Comparison of ENCODE assay signal across 8 cellular contexts in the genomic region with DNA sequence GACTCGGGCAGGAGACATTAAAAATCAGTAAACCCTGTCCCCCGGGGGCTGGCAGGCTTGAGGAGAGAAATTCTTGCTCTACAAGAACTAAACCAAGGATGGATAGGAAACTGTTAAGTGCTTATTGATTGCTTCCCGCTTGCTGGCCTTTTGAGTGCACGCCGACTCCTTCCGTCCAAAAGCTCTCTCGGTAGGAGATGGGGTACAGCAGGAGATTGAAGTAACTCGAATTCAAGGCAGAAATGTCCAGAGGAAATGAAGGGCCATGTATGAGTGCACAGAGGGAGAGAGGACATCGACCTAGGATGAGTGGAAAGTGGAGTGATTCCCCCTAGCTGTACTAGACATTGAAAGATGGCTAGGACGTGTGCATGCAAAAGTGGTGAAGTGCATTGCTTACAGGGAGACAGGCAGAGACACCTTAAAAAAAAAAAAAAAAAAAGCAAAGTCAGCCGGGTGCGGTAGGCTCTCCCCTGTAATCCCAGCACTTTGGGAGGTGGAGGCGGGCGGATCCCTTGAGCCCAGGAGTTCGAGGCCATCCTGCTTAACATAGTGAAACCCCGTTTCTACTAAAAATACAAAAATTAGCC. TPM values are rescaled to one million over a fixed set of nuclear protein-coding genes. Genes with fewer than 3 reads are reported as not detected.
DNase-seq lines count a peak whose midpoint lies in the region; ATAC-seq lines count a peak whose summit lies in the region.

No MANE protein-coding gene starts in this region.

- ATAC-seq in GM21737 (IDR thresholded peaks at IDR 0.05; ENCODE audit: unreplicated experiment), result no peak
- no peak for ATAC-seq in GM18868 (IDR thresholded peaks at IDR 0.05; ENCODE audit: unreplicated experiment)

- no peak for DNase-seq in activated naive CD4-positive, alpha-beta T cell treated with anti-CD3 and anti-CD28 coated beads, Interleukin-2, amount 50 U/mL, for 16 hours
- DNase-seq in SK-N-DZ (ENCODE audit: low spot score) (peak; percentile 40), NCI-H774 (lab: John Stamatoyannopoulos, UW) (no peak)

- no peaks in the 10 kb centered on the region for H3K36me3 ChIP-seq in endocrine pancreas (ENCODE audit: control insufficient read depth, insufficient read depth, low read length)
- H3K36me3 ChIP-seq in mucosa of rectum (ENCODE audit: control insufficient read depth in 2 of 2, insufficient read depth in 2 of 2, low read length in 2 of 2), result no peaks in the 10 kb centered on the region

- H3K27me3 ChIP-seq in endocrine pancreas (ENCODE audit: control insufficient read depth, insufficient read depth, low read length) (no peaks in the 10 kb centered on the region), mucosa of rectum (ENCODE audit: control insufficient read depth in 2 of 2, insufficient read depth in 2 of 2, low read length in 2 of 2) (peaks cover 0 to 4% of the 10 kb centered on the region in 2 donors)

- no peaks in the 10 kb centered on the region for H3K9me3 Mint-ChIP-seq in activated naive CD4-positive, alpha-beta T cell treated with anti-CD3 and anti-CD28 coated beads, Interleukin-2, amount 50 U/mL, for 24 hours

- H3K36me3 Mint-ChIP-seq in activated naive CD4-positive, alpha-beta T cell treated with anti-CD3 and anti-CD28 coated beads, Interleukin-2, amount 50 U/mL, for 24 hours, result no peaks in the 10 kb centered on the region

- H3K4me1 Mint-ChIP-seq in activated naive CD4-positive, alpha-beta T cell treated with anti-CD3 and anti-CD28 coated beads, Interleukin-2, amount 50 U/mL, for 24 hours, result peaks cover 53% of the 10 kb centered on the region

- no peaks in the 10 kb centered on the region for H3K9me3 ChIP-seq in endocrine pancreas (ENCODE audit: control insufficient read depth, low read length)
- H3K9me3 ChIP-seq in mucosa of rectum (ENCODE audit: control insufficient read depth in 2 of 2, low read length in 2 of 2), result no peaks in the 10 kb centered on the region

- peak overlapping the region; percentile 98 for H3K27ac Mint-ChIP-seq in activated naive CD4-positive, alpha-beta T cell treated with anti-CD3 and anti-CD28 coated beads, Interleukin-2, amount 50 U/mL, for 24 hours

- H3K27me3 Mint-ChIP-seq in activated naive CD4-positive, alpha-beta T cell treated with anti-CD3 and anti-CD28 coated beads, Interleukin-2, amount 50 U/mL, for 24 hours, result no peaks in the 10 kb centered on the region

- H3K4me3 ChIP-seq in endocrine pancreas (ENCODE audit: control insufficient read depth, insufficient read depth, low read length), result peak overlapping the region; percentile 70
- peak overlapping the region; percentile 72 for H3K4me3 ChIP-seq in mucosa of rectum (ENCODE audit: low read length in 2 of 2)

- H3K27ac ChIP-seq in mucosa of rectum (ENCODE audit: low read depth in 2 of 2, low read length in 2 of 2), result peak overlapping the region; percentile 51 to 58

- peak overlapping the region; percentile 94 for H3K4me3 Mint-ChIP-seq in activated naive CD4-positive, alpha-beta T cell treated with anti-CD3 and anti-CD28 coated beads, Interleukin-2, amount 50 U/mL, for 24 hours

- H3K9ac ChIP-seq in endocrine pancreas (ENCODE audit: control insufficient read depth, insufficient read depth, low read length), result peak overlapping the region; percentile 82
- H3K9ac ChIP-seq in mucosa of rectum (ENCODE audit: low read depth in 1 of 2, low read length in 2 of 2), result peak overlapping the region; percentile 27 to 67

- H3K4me1 ChIP-seq in endocrine pancreas (ENCODE audit: control insufficient read depth, insufficient read depth, low read length) (peaks cover 3% of the 10 kb centered on the region), mucosa of rectum (ENCODE audit: control insufficient read depth in 2 of 2, insufficient read depth in 2 of 2, low read length in 2 of 2) (peaks cover 2 to 6% of the 10 kb centered on the region in 2 donors)

RNA-seq across cellular contexts. Expression of a gene that starts 1.0 kb away (rescaled TPM):
- polyA plus RNA-seq in SK-N-DZ (2014; cell fraction: cytosol; rRNA removed), result 6.0 and 7.4 TPM in 2 replicates
- 6.5 and 8.5 TPM in 2 replicates for polyA plus RNA-seq in SK-N-DZ (2014; cell fraction: nucleus; rRNA removed)
